Comparison of ENCODE assay signal across 28 cellular contexts in the genomic region with DNA sequence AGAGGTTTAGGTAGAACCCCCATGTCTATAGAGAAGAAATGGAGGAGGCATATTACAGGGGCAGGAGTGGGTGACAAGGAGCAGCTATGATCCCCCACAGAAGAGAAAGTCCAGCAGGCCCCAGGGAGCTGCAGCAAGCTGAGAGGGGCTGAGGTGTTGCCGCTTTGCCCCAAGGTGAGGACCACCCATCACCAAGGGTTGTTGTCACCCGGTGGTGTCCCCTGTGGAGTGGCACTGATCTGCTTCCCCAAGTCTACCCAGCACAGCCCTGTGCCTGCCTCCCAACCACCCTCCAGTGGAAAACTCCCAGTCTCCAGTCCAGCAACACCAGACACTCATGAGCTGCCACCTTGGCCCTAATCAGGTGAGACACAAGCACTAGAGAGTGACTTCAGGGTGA.
"Had no signal": no experiment of that assay in that cellular context is flagged by ENCODE, and none has a peak within 500 bp of the region (broad histone marks: within the 10 kb centered on the region; RNA-seq: fewer than 3 reads in every experiment).

No MANE protein-coding gene starts in this region.

- DNase-seq: activated CD4-positive, alpha-beta T cell treated with anti-CD3 and anti-CD28 coated beads for 48 hours; activated CD4-positive, alpha-beta T cell treated with anti-CD3 and anti-CD28 coated beads, Interleukin-2, amount 50 U/mL, for 48 hours; activated CD8-positive, alpha-beta memory T cell treated with anti-CD3 and anti-CD28 coated beads, Interleukin-2, amount 50 U/mL, for 48 hours; activated gamma-delta T cell; activated naive CD4-positive, alpha-beta T cell treated with anti-CD3 and anti-CD28 coated beads, Interleukin-2, amount 10 ng/mL, durations not matched to agents 7 days and 5 days; activated naive CD8-positive, alpha-beta T cell treated with anti-CD3 and anti-CD28 coated beads, Interleukin-2, amount 10 ng/mL, durations not matched to agents 7 days and 5 days; activated T-cell treated with anti-CD3 and anti-CD28 coated beads, Interleukin-2, amount 50 U/mL, for 24 hours; cerebellar nuclear complex; dorsolateral prefrontal cortex; effector memory CD4-positive, alpha-beta T cell; left lung; mesendoderm; natural killer cell; stimulated activated CD4-positive, alpha-beta T cell treated with anti-CD3 and anti-CD28 coated beads, Interleukin-12 subunit alpha, Interleukin-12 subunit beta, amount 100 ng/mL, for 4 hours; stimulated activated CD4-positive, alpha-beta T cell treated with anti-CD3 and anti-CD28 coated beads, Interleukin-4, amount 100 ng/mL, for 24 hours; trophoblast cell had no signal

- H3K27me3 Mint-ChIP-seq: brain had no signal

- H3K4me1 Mint-ChIP-seq: activated naive CD4-positive, alpha-beta T cell treated with anti-CD3 and anti-CD28 coated beads, Interleukin-2, amount 10 ng/mL, durations not matched to agents 7 days and 5 days; activated naive CD8-positive, alpha-beta T cell treated with anti-CD3 and anti-CD28 coated beads, Interleukin-2, amount 10 ng/mL, durations not matched to agents 7 days and 5 days had no signal

- H3K36me3 ChIP-seq: ascending aorta, cardiac muscle cell, left lung, neural progenitor cell, thoracic aorta had no signal

- H3K36me3 Mint-ChIP-seq: activated naive CD4-positive, alpha-beta T cell treated with anti-CD3 and anti-CD28 coated beads, Interleukin-2, amount 10 ng/mL, durations not matched to agents 7 days and 5 days; activated naive CD8-positive, alpha-beta T cell treated with anti-CD3 and anti-CD28 coated beads, Interleukin-2, amount 10 ng/mL, durations not matched to agents 7 days and 5 days; brain; natural killer cell; neural progenitor cell; stimulated activated effector memory CD8-positive, alpha-beta T cell treated with anti-CD3 and anti-CD28 coated beads, Interleukin-12 subunit alpha, Interleukin-12 subunit beta, amount 100 ng/mL, for 72 hours had no signal

- H2AFZ ChIP-seq: neural progenitor cell had no signal

- ATAC-seq: left lung, sciatic nerve had no signal

- H3K4me3 ChIP-seq: ascending aorta, cardiac muscle cell, coronary artery, dorsolateral prefrontal cortex, left lung, lung, neural progenitor cell, skin epidermis, thoracic aorta had no signal

- H3K9me3 ChIP-seq: ascending aorta, left lung, thoracic aorta had no signal

- H3K27ac ChIP-seq: ascending aorta, cardiac muscle cell, coronary artery, dorsolateral prefrontal cortex, left lung, neural progenitor cell, skin epidermis, thoracic aorta had no signal

- FAIRE-seq: frontal cortex had no signal

- H3K9me3 Mint-ChIP-seq: activated naive CD4-positive, alpha-beta T cell treated with anti-CD3 and anti-CD28 coated beads, Interleukin-2, amount 10 ng/mL, durations not matched to agents 7 days and 5 days; activated naive CD8-positive, alpha-beta T cell treated with anti-CD3 and anti-CD28 coated beads, Interleukin-2, amount 10 ng/mL, durations not matched to agents 7 days and 5 days; activated T-cell treated with anti-CD3 and anti-CD28 coated beads, Interleukin-2, amount 50 U/mL, for 24 hours; brain; natural killer cell; neural progenitor cell; stimulated activated effector memory CD8-positive, alpha-beta T cell treated with anti-CD3 and anti-CD28 coated beads, Interleukin-12 subunit alpha, Interleukin-12 subunit beta, amount 100 ng/mL, for 72 hours; stimulated activated naive CD8-positive, alpha-beta T cell treated with anti-CD3 and anti-CD28 coated beads, Interleukin-15, Interleukin-2, amounts not matched to agents 100 ng/mL and 50 ng/mL, for 24 hours had no signal

- H3K27ac Mint-ChIP-seq: activated naive CD4-positive, alpha-beta T cell treated with anti-CD3 and anti-CD28 coated beads, Interleukin-2, amount 10 ng/mL, durations not matched to agents 7 days and 5 days; activated naive CD8-positive, alpha-beta T cell treated with anti-CD3 and anti-CD28 coated beads, Interleukin-2, amount 10 ng/mL, durations not matched to agents 7 days and 5 days; activated T-cell treated with anti-CD3 and anti-CD28 coated beads, Interleukin-2, amount 50 U/mL, for 24 hours; brain; natural killer cell; neural progenitor cell; stimulated activated effector memory CD8-positive, alpha-beta T cell treated with anti-CD3 and anti-CD28 coated beads, Interleukin-12 subunit alpha, Interleukin-12 subunit beta, amount 100 ng/mL, for 72 hours; stimulated activated naive CD8-positive, alpha-beta T cell treated with anti-CD3 and anti-CD28 coated beads, Interleukin-15, Interleukin-2, amounts not matched to agents 100 ng/mL and 50 ng/mL, for 24 hours had no signal

- H3K27me3 ChIP-seq: ascending aorta, cardiac muscle cell, dorsolateral prefrontal cortex, left lung, neural progenitor cell had no signal

- H3K4me1 ChIP-seq: ascending aorta, left lung had no signal

- H3K4me2 ChIP-seq: neural progenitor cell had no signal

- H3K4me3 Mint-ChIP-seq: activated naive CD4-positive, alpha-beta T cell treated with anti-CD3 and anti-CD28 coated beads, Interleukin-2, amount 10 ng/mL, durations not matched to agents 7 days and 5 days; activated naive CD8-positive, alpha-beta T cell treated with anti-CD3 and anti-CD28 coated beads, Interleukin-2, amount 10 ng/mL, durations not matched to agents 7 days and 5 days; activated T-cell treated with anti-CD3 and anti-CD28 coated beads, Interleukin-2, amount 50 U/mL, for 24 hours; brain; natural killer cell; neural progenitor cell; stimulated activated effector memory CD8-positive, alpha-beta T cell treated with anti-CD3 and anti-CD28 coated beads, Interleukin-12 subunit alpha, Interleukin-12 subunit beta, amount 100 ng/mL, for 72 hours; stimulated activated naive CD8-positive, alpha-beta T cell treated with anti-CD3 and anti-CD28 coated beads, Interleukin-15, Interleukin-2, amounts not matched to agents 100 ng/mL and 50 ng/mL, for 24 hours had no signal

- H3K9ac ChIP-seq: neural progenitor cell had no signal
